In genomic region chr1:65066766-65067490, GRCh38 we compare ENCODE assay signal across 8 cellular contexts.
DNase-seq lines count a peak whose midpoint lies in the region; ATAC-seq, FAIRE-seq and TF ChIP-seq lines count a peak whose summit lies in the region.

No MANE protein-coding gene starts in this region.

- peak; percentile 67 to 86 for TF ChIP-seq POLR2A in thyroid gland (IDR thresholded peaks at IDR 0.05)

- no peaks in the 10 kb centered on the region for H3K36me3 ChIP-seq in BE2C
- peaks cover 5% of the 10 kb centered on the region; the same call in 1 of the 2 replicates for H3K36me3 ChIP-seq in HUES64 (ENCODE audit: insufficient read depth, low read length)
- no peaks in the 10 kb centered on the region for H3K36me3 ChIP-seq in cardiac muscle cell
- no peaks in the 10 kb centered on the region for H3K36me3 ChIP-seq in pancreas
- no peaks in the 10 kb centered on the region for H3K36me3 ChIP-seq in thyroid gland

- intact Hi-C loops in pancreas (cut with DNase I): no loop called here
- intact Hi-C loops in thyroid gland (cut with DNase I): loop anchor here (5.0 to 10.0 kb wide), 2 partner anchors 100 to 138 kb away; partner anchors contain the start of gene JAK1

- H3K9ac ChIP-seq in HUES64 (ENCODE audit: low read depth, low read length): peak overlapping the region; percentile 97

- TF ChIP-seq CTCF in BE2C (IDR thresholded peaks at IDR 0.05; ENCODE audit: low read depth, low read length) (no peak), cardiac muscle cell (IDR thresholded peaks at IDR 0.05; ENCODE audit: low read depth, low read length) (no peak), pancreas (IDR thresholded peaks at IDR 0.05) (no peak), thyroid gland (IDR thresholded peaks at IDR 0.05) (peak in 1 of 6 experiments; percentile 5)

- H3K4me3 ChIP-seq in BE2C (ENCODE audit: low read depth, low read length): peak overlapping the region; percentile 64
- peak overlapping the region; percentile 96 for H3K4me3 ChIP-seq in HUES64 (ENCODE audit: low read length)
- H3K4me3 ChIP-seq in cardiac muscle cell: peak overlapping the region; percentile 91
- H3K4me3 ChIP-seq in pancreas: peak overlapping the region; percentile 56 to 88 (median 77)
- H3K4me3 ChIP-seq in thyroid gland (replicated peaks in 1 of 3): peak overlapping the region; percentile 62 to 88 (median 69)

- peak overlapping the region; percentile 95 for H3K27ac ChIP-seq in HUES64 (ENCODE audit: low read depth, low read length)
- H3K27ac ChIP-seq in cardiac muscle cell: peak overlapping the region; percentile 42
- H3K27ac ChIP-seq in pancreas: peak overlapping the region; percentile 87 to 99 (median 96)
- H3K27ac ChIP-seq in thyroid gland: peak overlapping the region; percentile 98 to 100 (median 99)

- no peaks in the 10 kb centered on the region for H3K4me1 ChIP-seq in BE2C
- H3K4me1 ChIP-seq in HUES64 (ENCODE audit: insufficient read depth, low read length): peaks cover 26% of the 10 kb centered on the region
- H3K4me1 ChIP-seq in cardiac muscle cell (ENCODE audit: low read depth): peaks cover 28% of the 10 kb centered on the region
- H3K4me1 ChIP-seq in pancreas: peaks cover 0 to 5% (median 0%) of the 10 kb centered on the region in 3 donors
- peaks cover 13 to 29% of the 10 kb centered on the region in 2 donors for H3K4me1 ChIP-seq in thyroid gland

- no peaks in the 10 kb centered on the region for H3K9me3 ChIP-seq in BE2C
- no peaks in the 10 kb centered on the region for H3K9me3 ChIP-seq in HUES64 (ENCODE audit: insufficient read depth, low read depth, low read length)
- no peaks in the 10 kb centered on the region for H3K9me3 ChIP-seq in cardiac muscle cell (ENCODE audit: low read depth)
- H3K9me3 ChIP-seq in pancreas: no peaks in the 10 kb centered on the region
- no peaks in the 10 kb centered on the region for H3K9me3 ChIP-seq in thyroid gland

- DNase-seq in BE2C (peak; percentile 55), SW 1271 (lab: John Stamatoyannopoulos, UW) (peak; percentile 49 to 71), cardiac muscle cell (ENCODE audit: low read depth in 1 of 2, low spot score in 1 of 2) (peak; percentile 70 to 91), pancreas (peak; percentile 89 to 95 (median 92)), thyroid gland (peak; percentile 91)
- peak; percentile 37 for DNase-seq in activated naive CD8-positive, alpha-beta T cell treated with anti-CD3 and anti-CD28 coated beads, Interleukin-2, amount 50 U/mL, for 16 hours (ENCODE audit: low read depth, low spot score)

- ATAC-seq in GM19328 (IDR thresholded peaks at IDR 0.05; ENCODE audit: unreplicated experiment) (peak; percentile 51), pancreas (peak; percentile 82 to 87 (median 85))

- FAIRE-seq in pancreas (lab: Jason Lieb, UNC): no peak

- H3K27me3 ChIP-seq in BE2C (no peaks in the 10 kb centered on the region), HUES64 (ENCODE audit: insufficient read depth, low read length) (no peaks in the 10 kb centered on the region), cardiac muscle cell (no peaks in the 10 kb centered on the region), pancreas (no peaks in the 10 kb centered on the region), thyroid gland (no peaks in the 10 kb centered on the region)

- under 1% methylated on average over 101 of the region's 101 CpGs for WGBS in HUES64
- WGBS in pancreas, 2 donors: 0% methylated on average over 32 to 101 of the region's 101 CpGs
- WGBS in thyroid gland, 2 donors: 0% methylated on average over 15 to 21 of the region's 101 CpGs

Comparison
In these comparisons a context has a peak if more than half of its experiments do, and no peak if none do; other contexts are left out.
1. Peak in every context shown above with its lines: DNase-seq, ATAC-seq, H3K4me3 ChIP-seq and H3K27ac ChIP-seq.
2. DNase-seq: peak in every context shown above with its lines; median percentile 92 in pancreas; 91 in thyroid gland; 80 in cardiac muscle cell; 60 in SW 1271; 55 in BE2C; 37 in activated naive CD8-positive, alpha-beta T cell treated with anti-CD3 and anti-CD28 coated beads, Interleukin-2, amount 50 U/mL, for 16 hours.
3. H3K27ac ChIP-seq: peak in every context shown above with its lines; median percentile 99 in thyroid gland; 96 in pancreas; 95 in HUES64; 42 in cardiac muscle cell.